12 cellular contexts compared by ENCODE assay signal in the genomic region with DNA sequence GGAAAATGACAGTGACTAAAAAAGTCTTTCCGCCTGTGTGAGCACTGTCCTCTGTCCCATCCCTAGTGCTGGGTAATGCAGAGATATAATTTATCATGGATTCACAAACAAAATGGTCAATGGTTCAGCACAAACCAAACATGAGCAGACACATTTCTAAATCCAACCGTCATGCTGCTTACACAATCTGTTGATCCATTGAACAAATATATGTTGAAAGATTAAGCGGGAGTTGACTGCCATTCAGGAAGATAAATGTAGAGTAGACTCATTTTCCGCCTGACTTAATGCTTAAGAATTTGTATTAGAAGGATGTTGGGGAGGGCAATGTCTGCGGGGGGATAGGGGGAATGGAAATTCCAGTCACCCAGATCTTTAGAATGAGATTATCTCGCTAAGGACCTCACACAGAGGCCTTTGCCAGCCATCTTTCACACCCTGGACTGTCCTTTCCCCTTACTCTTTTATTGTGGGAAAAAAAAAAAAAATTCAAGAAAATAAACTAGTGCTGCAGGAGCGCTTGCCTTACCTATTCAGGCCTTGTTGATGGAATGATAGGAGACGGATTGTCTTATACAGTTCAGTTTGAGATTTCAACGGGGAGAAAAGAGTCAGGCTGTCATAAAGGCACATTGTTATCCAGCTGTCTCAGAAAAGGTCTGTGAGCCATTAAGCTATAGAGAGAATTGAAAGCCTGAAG.
DNase-seq lines count a peak whose midpoint lies in the region; ATAC-seq and TF ChIP-seq lines count a peak whose summit lies in the region.
"Had no signal": no experiment of that assay in that cellular context is flagged by ENCODE, and none has a peak within 500 bp of the region (broad histone marks: within the 10 kb centered on the region; RNA-seq: fewer than 3 reads in every experiment).

No MANE protein-coding gene starts in this region.

- DNase-seq in DMS153 (lab: John Stamatoyannopoulos, UW) (peak; percentile 70), NCI-H2081 treated with DMSO at 0.1 percent for 48 hours (lab: John Stamatoyannopoulos, UW) (peak; percentile 29), kidney glomerular epithelial cell (lab: John Stamatoyannopoulos, UW) (peak; percentile 93), NCI-H1092 treated with DMSO at 0.1 percent for 48 hours (lab: John Stamatoyannopoulos, UW) (no peak)
- DNase-seq: activated naive CD8-positive, alpha-beta T cell treated with anti-CD3 and anti-CD28 coated beads, Interleukin-2, amount 10 ng/mL, durations not matched to agents 7 days and 5 days; effector CD4-positive, alpha-beta T cell; GOT3; upper lobe of left lung had no signal

- ATAC-seq in SK-N-SH treated with all-trans-retinoic acid at 6 μM for 48 hours (peak; percentile 52), HG02885 (IDR thresholded peaks at IDR 0.05; ENCODE audit: poor library complexity, unreplicated experiment) (no peak), GM21723 (IDR thresholded peaks at IDR 0.05; ENCODE audit: unreplicated experiment) (no peak), HG02798 (IDR thresholded peaks at IDR 0.05; ENCODE audit: poor library complexity, unreplicated experiment) (no peak)

TF ChIP-seq in SK-N-SH treated with all-trans-retinoic acid at 6 μM for 48 hours, 23 proteins besides CTCF, POLR2A, EP300 and RAD21:
- TF ChIP-seq ZNF70 (CRISPR knock-in tag; IDR thresholded peaks at IDR 0.05) (no peak), PPARA (CRISPR knock-in tag; IDR thresholded peaks at IDR 0.05; ENCODE audit: borderline replicate concordance) (no peak), ESRRG (CRISPR knock-in tag; IDR thresholded peaks at IDR 0.05) (no peak), SNAI2 (CRISPR knock-in tag; IDR thresholded peaks at IDR 0.05) (no peak)
- TF ChIP-seq, protein P1, sequence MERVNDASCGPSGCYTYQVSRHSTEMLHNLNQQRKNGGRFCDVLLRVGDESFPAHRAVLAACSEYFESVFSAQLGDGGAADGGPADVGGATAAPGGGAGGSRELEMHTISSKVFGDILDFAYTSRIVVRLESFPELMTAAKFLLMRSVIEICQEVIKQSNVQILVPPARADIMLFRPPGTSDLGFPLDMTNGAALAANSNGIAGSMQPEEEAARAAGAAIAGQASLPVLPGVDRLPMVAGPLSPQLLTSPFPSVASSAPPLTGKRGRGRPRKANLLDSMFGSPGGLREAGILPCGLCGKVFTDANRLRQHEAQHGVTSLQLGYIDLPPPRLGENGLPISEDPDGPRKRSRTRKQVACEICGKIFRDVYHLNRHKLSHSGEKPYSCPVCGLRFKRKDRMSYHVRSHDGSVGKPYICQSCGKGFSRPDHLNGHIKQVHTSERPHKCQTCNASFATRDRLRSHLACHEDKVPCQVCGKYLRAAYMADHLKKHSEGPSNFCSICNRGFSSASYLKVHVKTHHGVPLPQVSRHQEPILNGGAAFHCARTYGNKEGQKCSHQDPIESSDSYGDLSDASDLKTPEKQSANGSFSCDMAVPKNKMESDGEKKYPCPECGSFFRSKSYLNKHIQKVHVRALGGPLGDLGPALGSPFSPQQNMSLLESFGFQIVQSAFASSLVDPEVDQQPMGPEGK (CRISPR knock-in tag; IDR thresholded peaks at IDR 0.05; ENCODE audit: borderline replicate concordance): no peak
- TF ChIP-seq, protein P2, sequence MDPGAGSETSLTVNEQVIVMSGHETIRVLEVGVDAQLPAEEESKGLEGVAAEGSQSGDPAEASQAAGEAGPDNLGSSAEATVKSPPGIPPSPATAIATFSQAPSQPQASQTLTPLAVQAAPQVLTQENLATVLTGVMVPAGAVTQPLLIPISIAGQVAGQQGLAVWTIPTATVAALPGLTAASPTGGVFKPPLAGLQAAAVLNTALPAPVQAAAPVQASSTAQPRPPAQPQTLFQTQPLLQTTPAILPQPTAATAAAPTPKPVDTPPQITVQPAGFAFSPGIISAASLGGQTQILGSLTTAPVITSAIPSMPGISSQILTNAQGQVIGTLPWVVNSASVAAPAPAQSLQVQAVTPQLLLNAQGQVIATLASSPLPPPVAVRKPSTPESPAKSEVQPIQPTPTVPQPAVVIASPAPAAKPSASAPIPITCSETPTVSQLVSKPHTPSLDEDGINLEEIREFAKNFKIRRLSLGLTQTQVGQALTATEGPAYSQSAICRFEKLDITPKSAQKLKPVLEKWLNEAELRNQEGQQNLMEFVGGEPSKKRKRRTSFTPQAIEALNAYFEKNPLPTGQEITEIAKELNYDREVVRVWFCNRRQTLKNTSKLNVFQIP (CRISPR knock-in tag; IDR thresholded peaks at IDR 0.05; ENCODE audit: borderline replicate concordance, low read depth): no peak
TF ChIP-seq in SK-N-SH treated with all-trans-retinoic acid at 6 μM for 48 hours: peak in this region for 0.
